ENCODE assay signal across 1 cellular context in the genomic region with DNA sequence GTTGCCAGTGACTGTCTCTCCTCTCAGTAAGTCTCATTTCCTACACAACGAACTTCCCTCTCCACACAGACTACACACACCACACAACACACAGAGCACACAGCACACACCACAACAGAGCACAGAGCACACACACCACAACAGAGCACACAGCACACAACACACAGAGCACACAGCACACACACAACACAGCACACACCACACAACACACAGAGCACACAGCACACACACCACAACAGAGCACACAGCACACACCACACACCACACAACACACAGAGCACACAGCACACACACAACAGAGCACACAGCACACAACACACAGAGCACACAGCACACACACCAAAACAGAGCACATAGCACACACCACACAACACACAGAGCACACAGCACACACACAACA. TPM values are rescaled to one million over a fixed set of nuclear protein-coding genes. Genes with fewer than 3 reads are reported as not detected.
"Had no signal": no experiment of that assay in that cellular context is flagged by ENCODE, and none has a peak within 500 bp of the region (broad histone marks: within the 10 kb centered on the region; RNA-seq: fewer than 3 reads in every experiment).

No MANE protein-coding gene starts in this region.

RNA-seq across cellular contexts. Expression of a gene that starts 36.3 kb away (rescaled TPM):
- total RNA-seq: cardiac muscle cell had no signal
